ENCODE assay signal across 8 cellular contexts in the genomic region with DNA sequence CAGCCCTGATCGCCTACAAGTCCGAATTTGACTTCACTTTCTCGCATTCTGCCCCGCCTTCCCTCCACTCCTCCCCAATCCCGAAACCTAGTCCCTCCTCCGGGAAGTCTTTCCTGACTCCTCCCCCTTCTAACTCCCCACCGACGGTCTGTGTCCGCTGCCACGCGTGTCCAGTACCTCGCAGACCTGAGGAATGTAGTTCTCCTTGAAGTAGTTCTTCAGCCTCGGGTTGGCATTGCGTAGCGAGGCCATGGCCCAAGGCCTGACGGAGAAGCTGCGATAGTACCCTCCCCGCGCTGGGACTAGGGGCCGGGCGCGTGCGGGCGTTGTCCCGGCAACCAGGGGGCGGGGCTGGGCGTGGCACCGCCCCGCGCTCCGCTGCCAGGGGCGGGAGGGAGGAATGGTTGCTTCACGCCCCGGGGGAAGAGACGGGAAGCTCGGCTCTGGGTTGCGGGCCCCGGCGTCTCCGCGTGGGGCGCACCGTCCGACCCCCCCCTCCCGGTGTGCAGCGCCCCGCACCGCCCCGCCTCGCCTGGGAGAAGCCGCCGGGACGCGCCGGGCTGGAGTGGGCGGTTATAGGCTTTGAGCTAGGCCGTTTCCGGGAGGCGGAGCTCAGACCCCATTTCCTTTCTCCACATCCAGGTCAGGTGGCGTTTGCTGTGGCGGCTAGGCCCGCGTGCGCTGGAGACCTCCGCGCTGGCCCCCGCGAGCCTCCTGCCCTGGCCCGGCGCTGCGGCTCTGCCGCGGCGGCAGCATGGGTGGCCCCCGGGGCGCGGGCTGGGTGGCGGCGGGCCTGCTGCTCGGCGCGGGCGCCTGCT. TPM values are rescaled to one million over a fixed set of nuclear protein-coding genes. Genes with fewer than 3 reads are reported as not detected.
DNase-seq lines count a peak whose midpoint lies in the region; ATAC-seq, FAIRE-seq and TF ChIP-seq lines count a peak whose summit lies in the region.

A gene (plus strand): TSS at position 622 of the 818 bp plus-strand sequence. CDS start 133 bp downstream, at position 755.
A gene (minus strand): TSS at position 278 of the 818 bp plus-strand sequence.

- H3K27me3 ChIP-seq in Caco-2 (replicated peaks; ENCODE audit: control insufficient read depth, insufficient read depth, low read length) = no peaks in the 10 kb centered on the region
- no peaks in the 10 kb centered on the region for H3K27me3 ChIP-seq in H1 (replicated peaks in 1 of 4; ENCODE audit: control insufficient read depth in 3 of 4, extremely low read depth in 1 of 4, insufficient read depth in 3 of 4, low read length in 3 of 4)

- H3K36me3 ChIP-seq in Caco-2 (ENCODE audit: control insufficient read depth, insufficient read depth, low read length) (no peaks in the 10 kb centered on the region), H1 (ENCODE audit: control insufficient read depth in 2 of 4, insufficient read depth in 4 of 4, low read length in 3 of 4) (no peaks in the 10 kb centered on the region; a peak in 1 of 8 replicates), mesodermal cell (ENCODE audit: control insufficient read depth, insufficient read depth, low read length) (peaks cover 5% of the 10 kb centered on the region)

- H3K4me1 Mint-ChIP-seq in Caco-2 (ENCODE audit: low read depth, unreplicated experiment) = peaks cover 11% of the 10 kb centered on the region

- H4K20me1 ChIP-seq in H1 (replicated peaks in 1 of 2; ENCODE audit: control insufficient read depth in 1 of 2, insufficient read depth in 2 of 2, low read length in 2 of 2) = no peaks in the 10 kb centered on the region

- 0 out of 2 replicates have a peak, but pooled peaks cover 4% of the 10 kb centered on the region for H3K4me1 ChIP-seq in Caco-2
- peaks cover 0 to 3% (median 0%) of the 10 kb centered on the region in 4 experiments; a peak in 2 of 7 replicates for H3K4me1 ChIP-seq in H1 (replicated peaks in 1 of 4; ENCODE audit: control insufficient read depth in 3 of 4, insufficient read depth in 4 of 4, low read length in 3 of 4)
- peaks cover 3% of the 10 kb centered on the region for H3K4me1 ChIP-seq in mesodermal cell (ENCODE audit: control insufficient read depth, insufficient read depth, low read length, poor library complexity, severe bottlenecking)

- no peak within 1 kb of the TSS for H2BK12ac ChIP-seq in H1 (ENCODE audit: low read depth, low read length)

- CTCF ChIA-PET in Caco-2 (lab: Charles Lee) = interaction anchor here (1.0 to 1.9 kb wide), 3 partner anchors 13 to 326 kb away, joined by 4 to 24 read pairs (median 11); a partner anchor contains a TSS
- CTCF ChIA-PET in H1 (lab: Charles Lee; ENCODE audit: partially characterized antibody) = interaction anchor here (1.0 to 1.4 kb wide), 4 partner anchors 8 to 13 kb away, joined by 4 to 5 read pairs (median 4); no protein-coding TSS in a partner anchor

- H3K79me1 ChIP-seq in H1 (ENCODE audit: low read depth, low read length) = no peaks in the 10 kb centered on the region; the same call in 1 of the 2 replicates

- FAIRE-seq in H1 (lab: Jason Lieb, UNC) = no peak

- H2BK5ac ChIP-seq in H1 (ENCODE audit: low read depth, low read length) = peak within 1 kb of the TSS; percentile 71; the same call in 1 of the 2 replicates

- TF ChIP-seq POLR2A in H1 (IDR thresholded peaks at IDR 0.05; ENCODE audit: control extremely low read depth in 1 of 2, low read depth in 2 of 2, low read length in 2 of 2) = peak in 1 of 2 experiments; percentile 23; a peak in 1 of 3 replicates

- BruUV-seq in Caco-2 (replicated peaks; lab: Mats Ljungman, UMichigan) = no TSS peak

- no peak within 1 kb of the TSS for H2BK20ac ChIP-seq in H1 (ENCODE audit: low read length)

- H3K79me2 ChIP-seq in H1 (ENCODE audit: control insufficient read depth in 1 of 2, insufficient read depth in 2 of 2, low read length in 2 of 2) = peaks cover 0 to 38% of the 10 kb centered on the region in 2 experiments; a peak in 2 of 4 replicates

- no peak within 1 kb of the TSS for H2BK15ac ChIP-seq in H1 (ENCODE audit: low read length)

- peak within 1 kb of the TSS; percentile 99 for H2AFZ ChIP-seq in H1 (ENCODE audit: low read length)

- H4K91ac ChIP-seq in H1 (replicated peaks; ENCODE audit: insufficient read length, low read length) = no peak within 1 kb of the TSS

- peak within 1 kb of the TSS; percentile 49 for H3K56ac ChIP-seq in H1 (replicated peaks; ENCODE audit: insufficient read length, low read depth, low read length)

- H3K23me2 ChIP-seq in H1 (ENCODE audit: low read depth, low read length) = peaks cover 10% of the 10 kb centered on the region

- H4K5ac ChIP-seq in H1 (ENCODE audit: insufficient read length, low read depth, low read length) = no peak within 1 kb of the TSS

- H3K9ac ChIP-seq in H1 (replicated peaks in 1 of 4; ENCODE audit: extremely low read depth in 1 of 4, low read depth in 3 of 4, low read length in 3 of 4) = peak within 1 kb of the TSS; percentile 58 to 83 (median 67)

- peak within 1 kb of the TSS; percentile 48 for H3K18ac ChIP-seq in H1 (ENCODE audit: extremely low read depth, low read length)

- no peak within 1 kb of the TSS for H3K23ac ChIP-seq in H1 (ENCODE audit: insufficient read length)

- TF ChIP-seq CTCF in Caco-2 (IDR thresholded peaks at IDR 0.05; ENCODE audit: insufficient read depth in 1 of 2, low read depth in 1 of 2, low read length in 1 of 2, severe bottlenecking in 1 of 2, unreplicated experiment in 1 of 2) (no peak), H1 (IDR thresholded peaks at IDR 0.05; ENCODE audit: control extremely low read depth in 1 of 3, insufficient read depth in 1 of 3, low read depth in 1 of 3, low read length in 3 of 3) (0 out of 4 replicates have a peak, but pooled peaks of 1 of the 3 experiments have one; percentile 14)

- DNase-seq in Caco-2 (peak; percentile 93 to 95), HT1080 (ENCODE audit: low read depth) (peak; percentile 92), H1 (ENCODE audit: low read depth in 1 of 2, low spot score in 2 of 2) (peak; percentile 47 to 95)
- peak; percentile 90 for DNase-seq in NK-92 treated with Interleukin-12 subunit alpha and Interleukin-12 subunit beta, amount 100 ng/mL, for 24 hours (lab: John Stamatoyannopoulos, UW)
- peak; percentile 77 to 87 (median 78) for DNase-seq in activated CD8-positive, alpha-beta memory T cell treated with anti-CD3 and anti-CD28 coated beads for 48 hours (ENCODE audit: low read depth in 2 of 3, low spot score in 2 of 3)
- peak; percentile 84 for DNase-seq in stimulated activated CD8-positive, alpha-beta memory T cell treated with anti-CD3 and anti-CD28 coated beads, Interleukin-15, amount 100 ng/mL, for 24 hours (ENCODE audit: low read depth)

- peak within 1 kb of the TSS; percentile 78 for H3K4me3 Mint-ChIP-seq in Caco-2 (ENCODE audit: unreplicated experiment)

- no peaks in the 10 kb centered on the region for H3K27me3 Mint-ChIP-seq in Caco-2 (ENCODE audit: insufficient read depth, unreplicated experiment)

- WGBS in H1 (ENCODE audit: extremely low coverage in 1 of 2, insufficient coverage in 1 of 2, insufficient read length in 1 of 2, insufficient replicate concordance in 2 of 2, low coverage in 1 of 2, low lambda C conversion rate in 2 of 2, missing lambda C conversion rate in 1 of 2), 2 experiments = 2% methylated on average over 45 of the region's 83 CpGs; no CpG with 5 or more reads in 1 of the 2 experiments
- WGBS in mesodermal cell (ENCODE audit: insufficient coverage in 2 of 2), 2 experiments = 0 to 1% methylated on average over 58 to 71 of the region's 83 CpGs

- no peak for TF ChIP-seq EP300 in H1 (IDR thresholded peaks at IDR 0.05; ENCODE audit: borderline replicate concordance in 1 of 2, low read depth in 2 of 2, low read length in 2 of 2)

- H3K27ac ChIP-seq in H1 (ENCODE audit: low read depth, low read length) (peak within 1 kb of the TSS; percentile 72), mesodermal cell (ENCODE audit: low read depth, low read length, severe bottlenecking) (peak within 1 kb of the TSS; percentile 80)

- no peak within 1 kb of the TSS for H2BK120ac ChIP-seq in H1 (replicated peaks; ENCODE audit: low read depth, low read length)

- H3K9me3 Mint-ChIP-seq in Caco-2 (ENCODE audit: unreplicated experiment) = no peaks in the 10 kb centered on the region

- no peak within 1 kb of the TSS for H2AK5ac ChIP-seq in H1 (ENCODE audit: low read depth, low read length)

- ATAC-seq in GM21367 (IDR thresholded peaks at IDR 0.05; ENCODE audit: unreplicated experiment) = peak; percentile 85

- peak within 1 kb of the TSS; percentile 88 for H3K4me3 ChIP-seq in Caco-2 (ENCODE audit: low read depth, low read length)
- peak within 1 kb of the TSS; percentile 62 to 98 (median 94) for H3K4me3 ChIP-seq in H1 (ENCODE audit: extremely low read depth in 1 of 4, insufficient read depth in 2 of 4, low read depth in 3 of 4, low read length in 4 of 4)
- peak within 1 kb of the TSS; percentile 69 for H3K4me3 ChIP-seq in mesodermal cell (ENCODE audit: extremely low read depth, insufficient read depth, low read length, poor library complexity, severe bottlenecking)

- no peaks in the 10 kb centered on the region for H3K36me3 Mint-ChIP-seq in Caco-2 (ENCODE audit: insufficient read depth, unreplicated experiment)

- no peak for TF ChIP-seq RAD21 in H1 (IDR thresholded peaks at IDR 0.05 in 1 of 2, conservative IDR thresholded peaks at IDR 0.05 in 1 of 2; ENCODE audit: low read depth in 2 of 2, low read length in 2 of 2)

- no peak within 1 kb of the TSS for H3K4ac ChIP-seq in H1 (replicated peaks; ENCODE audit: insufficient read length, low read depth, low read length)

- H4K8ac ChIP-seq in H1 (ENCODE audit: extremely low read depth, insufficient read depth, low read length) = no peak within 1 kb of the TSS

- H3K27ac Mint-ChIP-seq in Caco-2 (ENCODE audit: unreplicated experiment) = peak within 1 kb of the TSS; percentile 82

- H3K14ac ChIP-seq in H1 (ENCODE audit: insufficient read length) = no peak within 1 kb of the TSS

- no peaks in the 10 kb centered on the region; the same call in 1 of the 2 replicates for H3K9me3 ChIP-seq in Caco-2
- H3K9me3 ChIP-seq in H1 (ENCODE audit: insufficient read depth in 2 of 2, low read depth in 1 of 2, low read length in 1 of 2) = no peaks in the 10 kb centered on the region
- no peaks in the 10 kb centered on the region for H3K9me3 ChIP-seq in mesodermal cell (ENCODE audit: control insufficient read depth, low read length)

- POLR2A ChIA-PET in Caco-2 (lab: Charles Lee) = interaction anchor here (0.5 to 2.0 kb wide), 7 partner anchors 18 to 502 kb away, joined by 3 to 21 read pairs (median 4); a partner anchor contains a TSS
- POLR2A ChIA-PET in H1 (lab: Charles Lee; ENCODE audit: partially characterized antibody) = interaction anchor here (0.6 to 2.6 kb wide), 18 partner anchors 9 to 326 kb away, joined by 3 to 10 read pairs (median 4); a partner anchor contains a TSS

- H3K4me2 ChIP-seq in H1 (ENCODE audit: insufficient read depth in 1 of 2, low read depth in 2 of 2, low read length in 2 of 2) = peak within 1 kb of the TSS; percentile 83 to 90

- intact Hi-C loops in Caco-2 (cut with micrococcal nuclease; ENCODE audit: unreplicated experiment) = loop anchor here (5.0 kb wide), 2 partner anchors 73 to 327 kb away; a partner anchor contains a TSS

RNA-seq across cellular contexts. Expression of the first gene that starts in this region (rescaled TPM):
- 28.9 and 29.2 TPM in 2 replicates for total RNA-seq in Caco-2 (2022)
- total RNA-seq in HT1080 (2014; rRNA removed; shearing (Covaris generic)) = 47.3 and 52.8 TPM in 2 replicates
- polyA plus RNA-seq in HT1080 (2015; cell fraction: cytosol; rRNA removed) = 52.8 and 57.7 TPM in 2 replicates
- polyA plus RNA-seq in HT1080 (2015; cell fraction: nucleus; rRNA removed) = 20.5 and 20.7 TPM in 2 replicates
- total RNA-seq in H1 (2021; fragmentation: NEBNext Ultra II Directional; extraction: Animal tissue kit (Norgen Biotek cat#: 25700)) = 43.4 and 44.3 TPM in 2 replicates
- 12.1 and 16.4 TPM in 2 replicates for polyA plus RNA-seq in H1 (2011; rRNA removed)
- polyA plus RNA-seq in H1 (2011; cell fraction: cytosol; rRNA removed) = 26.8 TPM
- polyA plus RNA-seq in H1 (2011; cell fraction: nucleus; rRNA removed) = 9.2 TPM
- 20.8 to 32.6 TPM (median 23.7 TPM) in 4 replicates for polyA plus RNA-seq in H1 (2012, experiment 1 of 2)
- polyA plus RNA-seq in H1 (2012, experiment 2 of 2) = 15.7 TPM
- 19.5 TPM for polyA plus RNA-seq in H1 (2013, experiment 1 of 2)
- polyA plus RNA-seq in H1 (2013, experiment 2 of 2) = 20.3 TPM
- 22.7 and 26.6 TPM in 2 replicates for polyA minus RNA-seq in H1 (2011; rRNA and poly(A)+ RNA removed)
- 27.0 TPM for polyA minus RNA-seq in H1 (2011; cell fraction: cytosol; rRNA and poly(A)+ RNA removed)
- 21.3 TPM for polyA minus RNA-seq in H1 (2011; cell fraction: nucleus; rRNA and poly(A)+ RNA removed)
- polyA plus RNA-seq in mesodermal cell (2013, experiment 1 of 2) = 34.9 TPM
- 32.4 TPM for polyA plus RNA-seq in mesodermal cell (2013, experiment 2 of 2)

RNA-seq across cellular contexts. Expression of the second gene that starts in this region (rescaled TPM):
- total RNA-seq in Caco-2 (2022) = 0.37 and 0.43 TPM in 2 replicates
- 0.20 and 0.56 TPM in 2 replicates for total RNA-seq in HT1080 (2014; rRNA removed; shearing (Covaris generic))
- polyA plus RNA-seq in HT1080 (2015; cell fraction: cytosol; rRNA removed) = 0.21 and 0.45 TPM in 2 replicates
- polyA plus RNA-seq in HT1080 (2015; cell fraction: nucleus; rRNA removed) = 0.64 and 0.75 TPM in 2 replicates
- total RNA-seq in H1 (2021; fragmentation: NEBNext Ultra II Directional; extraction: Animal tissue kit (Norgen Biotek cat#: 25700)) = 1.2 and 2.8 TPM in 2 replicates
- polyA plus RNA-seq in H1 (2011; rRNA removed) = 1.1 and 1.2 TPM in 2 replicates
- 0.93 TPM for polyA plus RNA-seq in H1 (2011; cell fraction: cytosol; rRNA removed)
- 1.8 TPM for polyA plus RNA-seq in H1 (2011; cell fraction: nucleus; rRNA removed)
- 0.94 to 2.4 TPM (median 1.5 TPM) in 4 replicates for polyA plus RNA-seq in H1 (2012, experiment 1 of 2)
- not detected for polyA plus RNA-seq in H1 (2012, experiment 2 of 2)
- 0.75 TPM for polyA plus RNA-seq in H1 (2013, experiment 1 of 2)
- 0.98 TPM for polyA plus RNA-seq in H1 (2013, experiment 2 of 2)
- 6.0 and 7.0 TPM in 2 replicates for polyA minus RNA-seq in H1 (2011; rRNA and poly(A)+ RNA removed)
- 1.9 TPM for polyA minus RNA-seq in H1 (2011; cell fraction: cytosol; rRNA and poly(A)+ RNA removed)
- 15.1 TPM for polyA minus RNA-seq in H1 (2011; cell fraction: nucleus; rRNA and poly(A)+ RNA removed)
- polyA plus RNA-seq in mesodermal cell (2013, experiment 1 of 2) = 0.44 TPM
- polyA plus RNA-seq in mesodermal cell (2013, experiment 2 of 2) = 1.0 TPM

Comparison
In these comparisons a context has a peak if more than half of its experiments do, and no peak if none do; other contexts are left out.
1. Peak in every context shown above with its lines: DNase-seq, ATAC-seq, H3K4me3 ChIP-seq and H3K27ac ChIP-seq.